Comparison of ENCODE assay signal across 1 cellular context in genomic region chr3:129026728-129027543, GRCh38.
A peak's percentile ranks its signal among the peaks of the same experiment; 100 is the strongest.
TF ChIP-seq lines count a peak whose summit lies in the region.

No MANE protein-coding gene starts in this region.

TF ChIP-seq in endothelial cell of umbilical vein, 7 proteins besides CTCF, POLR2A, EP300 and RAD21 (continued from another document):
- peak; percentile 81 for TF ChIP-seq MAX (IDR thresholded peaks at IDR 0.05; ENCODE audit: insufficient read depth, insufficient read length)
- TF ChIP-seq MYC (IDR thresholded peaks at IDR 0.05; ENCODE audit: low read depth, low read length), result no peak
- TF ChIP-seq EZH2 (IDR thresholded peaks at IDR 0.05; ENCODE audit: borderline replicate concordance, low read depth, low read length, severe bottlenecking), result no peak
